In genomic region chr22:21688706-21689381, GRCh38 we compare ENCODE assay signal across 22 cellular contexts. TPM values are rescaled to one million over a fixed set of nuclear protein-coding genes. Genes with fewer than 3 reads are reported as not detected.
DNase-seq lines count a peak whose midpoint lies in the region; ATAC-seq and TF ChIP-seq lines count a peak whose summit lies in the region.
"Had no signal": no experiment of that assay in that cellular context is flagged by ENCODE, and none has a peak within 500 bp of the region (broad histone marks: within the 10 kb centered on the region; RNA-seq: fewer than 3 reads in every experiment).

No MANE protein-coding gene starts in this region.

- H3K9me3 ChIP-seq in osteoblast (ENCODE audit: low read depth, low read length) = no peaks in the 10 kb centered on the region
- H3K9me3 ChIP-seq: A549, ascending aorta, transverse colon had no signal

- H2AFZ ChIP-seq in GM23338 (no peak overlapping the region), osteoblast (ENCODE audit: low read length) (no peak overlapping the region)

- no peaks in the 10 kb centered on the region for H3K27me3 Mint-ChIP-seq in activated CD8-positive, alpha-beta memory T cell treated with anti-CD3 and anti-CD28 coated beads, Interleukin-2, amount 10 ng/mL, durations not matched to agents 7 days and 5 days
- H3K27me3 Mint-ChIP-seq in GM23338 (ENCODE audit: insufficient read depth, low read depth, poor library complexity) = peaks cover 9% of the 10 kb centered on the region
- H3K27me3 Mint-ChIP-seq in central memory CD8-positive, alpha-beta T cell = no peaks in the 10 kb centered on the region

- peak overlapping the region; percentile 54 for H3K27ac Mint-ChIP-seq in activated CD8-positive, alpha-beta memory T cell treated with anti-CD3 and anti-CD28 coated beads, Interleukin-2, amount 10 ng/mL, durations not matched to agents 7 days and 5 days
- 0 out of 2 replicates have a peak overlapping the region, but pooled peaks have one; percentile 36 for H3K27ac Mint-ChIP-seq in GM23338
- H3K27ac Mint-ChIP-seq in central memory CD8-positive, alpha-beta T cell (ENCODE audit: low read depth) = peak overlapping the region; percentile 81

- CTCF ChIA-PET in activated CD8-positive, alpha-beta memory T cell treated with anti-CD3 and anti-CD28 coated beads, Interleukin-2, amount 10 ng/mL, durations not matched to agents 7 days and 5 days (lab: Charles Lee) = interaction anchor here (1.5 kb wide), 1 partner anchor 21 kb away, joined by 3 read pairs; no protein-coding TSS in a partner anchor

- peaks cover 19% of the 10 kb centered on the region for H3K4me1 Mint-ChIP-seq in activated CD8-positive, alpha-beta memory T cell treated with anti-CD3 and anti-CD28 coated beads, Interleukin-2, amount 10 ng/mL, durations not matched to agents 7 days and 5 days
- no peaks in the 10 kb centered on the region for H3K4me1 Mint-ChIP-seq in GM23338
- peaks cover 17% of the 10 kb centered on the region for H3K4me1 Mint-ChIP-seq in central memory CD8-positive, alpha-beta T cell

- H3K4me3 ChIP-seq in GM23338 (no peak overlapping the region), osteoblast (ENCODE audit: insufficient read depth, low read length) (no peak overlapping the region)
- H3K4me3 ChIP-seq: A549, ascending aorta, transverse colon had no signal

- no peak for DNase-seq in activated CD8-positive, alpha-beta memory T cell treated with anti-CD3 and anti-CD28 coated beads, Interleukin-2, amount 10 ng/mL, durations not matched to agents 7 days and 5 days
- DNase-seq in activated CD8-positive, alpha-beta memory T cell treated with anti-CD3 and anti-CD28 coated beads, Interleukin-2, amount 50 U/mL, for 4 hours = no peak
- DNase-seq in GM23338 (ENCODE audit: low spot score) (no peak), osteoblast (ENCODE audit: insufficient read length, low spot score, missing footprints) (peak; percentile 72), NCI-H2029 (lab: John Stamatoyannopoulos, UW) (no peak), omental fat pad (ENCODE audit: low spot score) (no peak), activated gamma-delta T cell treated with Interleukin-2 at 50 U/mL for 16 hours (no peak)
- DNase-seq in central memory CD8-positive, alpha-beta T cell (ENCODE audit: low spot score in 2 of 2) = no peak
- DNase-seq: hypothalamus, IMR-90, kidney, mesenchymal stem cell, MM.1S, NCI-H187 treated with DMSO at 0.1 percent for 48 hours, NCI-H510A, SHP77 treated with DMSO at 0.1 percent for 48 hours, T-helper 1 cell, transverse colon had no signal

- no peak overlapping the region for H3K27ac ChIP-seq in GM23338 (ENCODE audit: low read depth)
- no peak overlapping the region for H3K27ac ChIP-seq in osteoblast (ENCODE audit: low read depth, low read length)
- H3K27ac ChIP-seq: A549, transverse colon had no signal

- H3K79me2 ChIP-seq in GM23338 (replicated peaks; ENCODE audit: insufficient read depth) (no peaks in the 10 kb centered on the region), osteoblast (ENCODE audit: insufficient read depth, low read length) (no peaks in the 10 kb centered on the region)

- H3K4me3 Mint-ChIP-seq in activated CD8-positive, alpha-beta memory T cell treated with anti-CD3 and anti-CD28 coated beads, Interleukin-2, amount 10 ng/mL, durations not matched to agents 7 days and 5 days = no peak overlapping the region
- no peak overlapping the region for H3K4me3 Mint-ChIP-seq in GM23338
- no peak overlapping the region for H3K4me3 Mint-ChIP-seq in central memory CD8-positive, alpha-beta T cell
- H3K4me3 Mint-ChIP-seq: nephron had no signal

- no peaks in the 10 kb centered on the region for H3K9me2 ChIP-seq in GM23338 (ENCODE audit: insufficient read depth)

- H4K20me1 ChIP-seq in GM23338 (replicated peaks; ENCODE audit: insufficient read depth) (peaks cover 9% of the 10 kb centered on the region; the same call in 1 of the 2 replicates), osteoblast (ENCODE audit: insufficient read depth, low read length) (no peaks in the 10 kb centered on the region)

- no peak for ATAC-seq in activated CD8-positive, alpha-beta memory T cell treated with anti-CD3 and anti-CD28 coated beads, Interleukin-2, amount 10 ng/mL, durations not matched to agents 7 days and 5 days
- no peak for ATAC-seq in GM23338
- no peak for ATAC-seq in central memory CD8-positive, alpha-beta T cell (replicated peaks; ENCODE audit: extremely low read depth, poor library complexity, severe bottlenecking)
- no peak for ATAC-seq in omental fat pad (ENCODE audit: low FRiP score)

- H3K27me3 ChIP-seq in GM23338 (ENCODE audit: insufficient read depth) = no peaks in the 10 kb centered on the region
- no peaks in the 10 kb centered on the region for H3K27me3 ChIP-seq in osteoblast (ENCODE audit: insufficient read depth, low read length)
- H3K27me3 ChIP-seq: ascending aorta, transverse colon had no signal

- H3K36me3 ChIP-seq in GM23338 (ENCODE audit: insufficient read depth) (0 out of 2 replicates have a peak, but pooled peaks cover 4% of the 10 kb centered on the region), osteoblast (ENCODE audit: insufficient read depth, low read length) (peaks cover 36% of the 10 kb centered on the region)

- H3K4me2 ChIP-seq in GM23338 (no peak overlapping the region), osteoblast (ENCODE audit: insufficient read depth, low read length) (no peak overlapping the region)
- H3K4me2 ChIP-seq: A549 had no signal

- H3F3A ChIP-seq in GM23338 (replicated peaks; ENCODE audit: low read depth) = no peaks in the 10 kb centered on the region

- no peak for TF ChIP-seq CTCF in GM23338 (conservative IDR thresholded peaks at IDR 0.05; ENCODE audit: low read depth in 2 of 2)
- no peak for TF ChIP-seq CTCF in osteoblast (IDR thresholded peaks at IDR 0.05; ENCODE audit: extremely low read depth, low read depth, low read length)
- no peak for TF ChIP-seq CTCF in omental fat pad (IDR thresholded peaks at IDR 0.05)

- no peaks in the 10 kb centered on the region for H3K9me3 Mint-ChIP-seq in activated CD8-positive, alpha-beta memory T cell treated with anti-CD3 and anti-CD28 coated beads, Interleukin-2, amount 10 ng/mL, durations not matched to agents 7 days and 5 days (ENCODE audit: low read depth)
- no peaks in the 10 kb centered on the region for H3K9me3 Mint-ChIP-seq in GM23338
- H3K9me3 Mint-ChIP-seq in central memory CD8-positive, alpha-beta T cell = no peaks in the 10 kb centered on the region
- H3K9me3 Mint-ChIP-seq: nephron had no signal

- peaks cover 14% of the 10 kb centered on the region for H3K36me3 Mint-ChIP-seq in activated CD8-positive, alpha-beta memory T cell treated with anti-CD3 and anti-CD28 coated beads, Interleukin-2, amount 10 ng/mL, durations not matched to agents 7 days and 5 days
- peaks cover 18% of the 10 kb centered on the region for H3K36me3 Mint-ChIP-seq in GM23338 (ENCODE audit: low read depth)
- peaks cover 38% of the 10 kb centered on the region for H3K36me3 Mint-ChIP-seq in central memory CD8-positive, alpha-beta T cell (ENCODE audit: insufficient read depth)

- H3K4me1 ChIP-seq in GM23338 (ENCODE audit: insufficient read depth) (no peaks in the 10 kb centered on the region), osteoblast (ENCODE audit: insufficient read depth, low read length) (no peaks in the 10 kb centered on the region)
- H3K4me1 ChIP-seq: A549, ascending aorta, transverse colon had no signal

TF ChIP-seq in GM23338, 12 proteins besides CTCF, POLR2A, EP300 and RAD21 (continues in another document):
- TF ChIP-seq POLR2AphosphoS5 (IDR thresholded peaks at IDR 0.05; ENCODE audit: low read depth) = no peak
- TF ChIP-seq JUNB (IDR thresholded peaks at IDR 0.05; ENCODE audit: unreplicated experiment) = no peak

RNA-seq across cellular contexts. Expression of gene PPIL2, which starts 23.0 kb away (rescaled TPM):
- 10 to 100 TPM; 55.7 to 61.2 TPM for total RNA-seq in activated CD8-positive, alpha-beta memory T cell treated with anti-CD3 and anti-CD28 coated beads, Interleukin-2, amount 10 ng/mL, durations not matched to agents 7 days and 5 days
- 30.7 and 34.1 TPM in 2 replicates for total RNA-seq in GM23338 (2014; rRNA removed; shearing (Covaris generic))
- polyA plus RNA-seq in GM23338 (2016; fragmentation: Nextera tagmentation; extraction: Ambion mirVana) = 21.6 and 23.0 TPM in 2 replicates
- total RNA-seq in osteoblast (25.3 and 29.2 TPM in 2 replicates), omental fat pad (10 to 100 TPM; 22.8 to 33.6 (median 28.0) TPM)

RNA-seq across cellular contexts. Expression of gene SDF2L1, which starts 46.7 kb away (rescaled TPM):
- 10 to 100 TPM; 78.7 to 79.1 TPM for total RNA-seq in activated CD8-positive, alpha-beta memory T cell treated with anti-CD3 and anti-CD28 coated beads, Interleukin-2, amount 10 ng/mL, durations not matched to agents 7 days and 5 days
- 60.3 and 62.3 TPM in 2 replicates for total RNA-seq in GM23338 (2014; rRNA removed; shearing (Covaris generic))
- polyA plus RNA-seq in GM23338 (2016; fragmentation: Nextera tagmentation; extraction: Ambion mirVana) = 72.7 and 74.8 TPM in 2 replicates
- total RNA-seq in osteoblast (10.5 and 13.3 TPM in 2 replicates), omental fat pad (10 to 100 TPM; 16.3 to 49.4 (median 34.0) TPM)

RNA-seq across cellular contexts. Expression of gene YPEL1, which starts 46.8 kb away (rescaled TPM):
- 10 to 100 TPM in 1 of 2 experiments, 1 to 10 TPM in 1; 7.2 to 21.6 TPM for total RNA-seq in activated CD8-positive, alpha-beta memory T cell treated with anti-CD3 and anti-CD28 coated beads, Interleukin-2, amount 10 ng/mL, durations not matched to agents 7 days and 5 days
- total RNA-seq in GM23338 (2014; rRNA removed; shearing (Covaris generic)) = 5.5 and 6.0 TPM in 2 replicates
- polyA plus RNA-seq in GM23338 (2016; fragmentation: Nextera tagmentation; extraction: Ambion mirVana) = 4.4 and 4.9 TPM in 2 replicates
- total RNA-seq in osteoblast (1.8 and 2.2 TPM in 2 replicates), omental fat pad (1 to 10 TPM; 2.0 to 5.4 (median 3.7) TPM)

RNA-seq across cellular contexts. Expression of gene CCDC116, which starts 56.3 kb away (rescaled TPM):
- total RNA-seq in activated CD8-positive, alpha-beta memory T cell treated with anti-CD3 and anti-CD28 coated beads, Interleukin-2, amount 10 ng/mL, durations not matched to agents 7 days and 5 days = under 1 TPM; 0.59 to 0.76 TPM
- 0.14 TPM in 1 of 2 replicates, not detected in the other for total RNA-seq in GM23338 (2014; rRNA removed; shearing (Covaris generic))
- polyA plus RNA-seq in GM23338 (2016; fragmentation: Nextera tagmentation; extraction: Ambion mirVana) = 0.35 TPM in 1 of 2 replicates, not detected in the other
- total RNA-seq in osteoblast = 0.29 and 0.36 TPM in 2 replicates
- total RNA-seq in omental fat pad = under 1 TPM in 3 of 4 donors, not detected in 1; 0.31 to 0.46 (median 0.36) TPM
- total RNA-seq: ascending aorta, H1 had no signal

RNA-seq across cellular contexts. Expression of gene YDJC, which starts 59.0 kb away (rescaled TPM):
- total RNA-seq in activated CD8-positive, alpha-beta memory T cell treated with anti-CD3 and anti-CD28 coated beads, Interleukin-2, amount 10 ng/mL, durations not matched to agents 7 days and 5 days = 10 to 100 TPM; 43.7 to 44.3 TPM
- 58.8 and 83.7 TPM in 2 replicates for total RNA-seq in GM23338 (2014; rRNA removed; shearing (Covaris generic))
- polyA plus RNA-seq in GM23338 (2016; fragmentation: Nextera tagmentation; extraction: Ambion mirVana) = 53.3 and 58.4 TPM in 2 replicates
- total RNA-seq in osteoblast (15.6 and 25.0 TPM in 2 replicates), omental fat pad (10 to 100 TPM; 14.3 to 33.3 (median 17.1) TPM)
